Comparison of ENCODE assay signal across 1 cellular context in the genomic region with DNA sequence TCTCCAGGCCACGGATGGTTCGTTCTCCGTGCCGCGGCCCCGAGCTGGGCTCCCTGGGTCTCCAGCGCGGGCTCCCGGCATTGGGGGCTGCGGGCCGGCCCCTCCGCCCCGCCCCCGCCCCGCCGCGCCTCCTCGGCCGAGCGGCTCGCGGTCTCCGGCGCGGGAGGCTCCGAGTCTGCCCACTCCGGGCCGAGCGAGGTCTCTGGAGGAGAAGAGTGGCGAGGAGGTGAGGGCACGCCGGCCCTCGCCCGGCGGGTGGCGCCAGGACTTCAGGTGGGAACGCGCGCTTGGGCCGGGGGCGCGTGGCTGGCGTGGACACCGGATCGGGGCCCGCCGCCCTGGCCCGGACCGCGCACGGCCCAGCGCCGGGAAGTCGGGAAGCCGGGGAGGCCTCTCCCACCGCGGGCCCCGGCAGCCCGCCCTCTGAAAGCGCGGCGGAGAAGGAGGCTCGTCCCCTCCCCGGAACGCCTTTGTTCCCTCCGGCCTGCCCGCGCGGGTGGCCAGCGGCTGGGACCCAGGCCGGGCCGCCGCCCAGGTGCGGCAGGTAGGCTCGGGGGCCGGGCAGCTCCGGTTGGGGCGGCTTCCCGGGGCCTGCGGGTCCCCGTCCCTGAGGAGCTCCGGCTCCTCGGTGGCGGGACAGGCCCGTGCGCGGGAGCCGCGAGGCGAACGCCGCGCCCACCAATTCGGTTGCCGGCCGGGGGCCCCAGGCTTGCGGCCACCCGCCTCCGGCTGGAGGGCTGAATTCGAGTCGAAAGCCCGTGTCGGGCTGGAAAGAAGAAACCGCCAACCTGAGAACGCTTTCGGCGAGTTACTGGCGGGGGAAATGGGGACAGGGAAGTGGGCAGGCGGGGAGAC.
A peak's percentile ranks its signal among the peaks of the same experiment; 100 is the strongest.
TF ChIP-seq lines count a peak whose summit lies in the region.

No MANE protein-coding gene starts in this region.

TF ChIP-seq in HepG2, 621 proteins besides CTCF, POLR2A, EP300 and RAD21 (continued from another document):
- TF ChIP-seq, protein P1, sequence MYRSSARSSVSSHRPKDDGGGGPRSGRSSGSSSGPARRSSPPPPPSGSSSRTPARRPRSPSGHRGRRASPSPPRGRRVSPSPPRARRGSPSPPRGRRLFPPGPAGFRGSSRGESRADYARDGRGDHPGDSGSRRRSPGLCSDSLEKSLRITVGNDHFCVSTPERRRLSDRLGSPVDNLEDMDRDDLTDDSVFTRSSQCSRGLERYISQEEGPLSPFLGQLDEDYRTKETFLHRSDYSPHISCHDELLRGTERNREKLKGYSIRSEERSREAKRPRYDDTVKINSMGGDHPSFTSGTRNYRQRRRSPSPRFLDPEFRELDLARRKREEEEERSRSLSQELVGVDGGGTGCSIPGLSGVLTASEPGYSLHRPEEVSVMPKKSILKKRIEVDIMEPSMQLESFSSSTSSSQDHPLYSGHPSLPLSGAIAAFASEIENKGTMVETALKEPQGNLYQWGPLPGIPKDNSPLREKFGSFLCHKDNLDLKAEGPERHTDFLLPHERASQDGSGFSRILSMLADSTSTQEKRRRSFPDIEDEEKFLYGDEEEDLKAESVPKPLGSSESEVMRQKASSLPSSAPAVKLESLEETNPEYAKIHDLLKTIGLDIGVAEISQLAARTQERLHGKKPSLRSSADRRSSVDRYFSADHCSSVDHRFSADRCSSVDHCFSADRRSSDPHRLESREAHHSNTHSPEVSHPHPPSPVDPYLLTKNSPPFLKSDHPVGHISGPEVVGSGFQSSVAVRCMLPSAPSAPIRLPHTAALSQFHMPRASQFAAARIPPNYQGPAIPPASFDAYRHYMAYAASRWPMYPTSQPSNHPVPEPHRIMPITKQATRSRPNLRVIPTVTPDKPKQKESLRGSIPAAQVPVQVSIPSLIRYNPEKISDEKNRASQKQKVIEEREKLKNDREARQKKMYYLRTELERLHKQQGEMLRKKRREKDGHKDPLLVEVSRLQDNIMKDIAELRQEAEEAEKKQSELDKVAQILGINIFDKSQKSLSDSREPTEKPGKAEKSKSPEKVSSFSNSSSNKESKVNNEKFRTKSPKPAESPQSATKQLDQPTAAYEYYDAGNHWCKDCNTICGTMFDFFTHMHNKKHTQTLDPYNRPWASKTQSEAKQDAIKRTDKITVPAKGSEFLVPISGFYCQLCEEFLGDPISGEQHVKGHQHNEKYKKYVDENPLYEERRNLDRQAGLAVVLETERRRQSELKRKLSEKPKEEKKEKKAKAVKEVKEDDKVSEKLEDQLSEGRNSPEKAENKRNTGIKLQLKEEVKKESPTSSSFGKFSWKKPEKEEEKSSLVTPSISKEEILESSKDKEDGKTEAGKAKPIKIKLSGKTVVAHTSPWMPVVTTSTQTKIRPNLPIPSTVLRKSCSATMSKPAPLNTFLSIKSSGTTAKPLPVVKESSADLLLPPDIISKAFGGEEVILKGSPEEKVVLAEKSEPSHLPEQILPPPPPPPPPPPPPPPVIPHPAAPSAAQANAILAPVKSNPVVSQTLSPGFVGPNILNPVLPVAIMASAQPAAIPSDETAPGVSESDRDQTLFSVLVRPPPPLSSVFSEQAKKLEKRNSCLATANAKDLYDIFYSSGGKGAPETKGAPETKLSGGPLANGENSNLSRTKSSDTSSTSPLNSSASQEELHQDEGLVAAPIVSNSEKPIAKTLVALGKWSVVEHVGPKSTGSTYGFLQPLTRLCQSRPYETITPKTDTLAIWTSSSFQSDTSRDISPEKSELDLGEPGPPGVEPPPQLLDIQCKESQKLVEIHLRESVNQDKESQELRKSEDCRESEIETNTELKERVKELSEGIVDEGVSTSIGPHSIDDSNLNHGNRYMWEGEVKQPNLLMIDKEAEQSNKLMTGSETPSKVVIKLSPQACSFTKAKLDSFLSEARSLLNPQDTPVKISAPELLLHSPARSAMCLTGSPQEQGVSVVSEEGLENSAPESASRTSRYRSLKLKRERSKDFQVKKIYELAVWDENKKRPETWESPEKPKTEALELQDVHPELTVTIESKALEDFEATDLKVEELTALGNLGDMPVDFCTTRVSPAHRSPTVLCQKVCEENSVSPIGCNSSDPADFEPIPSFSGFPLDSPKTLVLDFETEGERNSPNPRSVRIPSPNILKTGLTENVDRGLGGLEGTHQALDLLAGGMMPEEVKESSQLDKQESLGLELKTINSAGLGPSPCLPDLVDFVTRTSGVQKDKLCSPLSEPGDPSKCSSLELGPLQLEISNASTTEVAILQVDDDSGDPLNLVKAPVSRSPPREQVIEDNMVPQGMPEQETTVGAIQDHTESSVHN (CRISPR knock-in tag; IDR thresholded peaks at IDR 0.05): no peak
- TF ChIP-seq, protein P2, sequence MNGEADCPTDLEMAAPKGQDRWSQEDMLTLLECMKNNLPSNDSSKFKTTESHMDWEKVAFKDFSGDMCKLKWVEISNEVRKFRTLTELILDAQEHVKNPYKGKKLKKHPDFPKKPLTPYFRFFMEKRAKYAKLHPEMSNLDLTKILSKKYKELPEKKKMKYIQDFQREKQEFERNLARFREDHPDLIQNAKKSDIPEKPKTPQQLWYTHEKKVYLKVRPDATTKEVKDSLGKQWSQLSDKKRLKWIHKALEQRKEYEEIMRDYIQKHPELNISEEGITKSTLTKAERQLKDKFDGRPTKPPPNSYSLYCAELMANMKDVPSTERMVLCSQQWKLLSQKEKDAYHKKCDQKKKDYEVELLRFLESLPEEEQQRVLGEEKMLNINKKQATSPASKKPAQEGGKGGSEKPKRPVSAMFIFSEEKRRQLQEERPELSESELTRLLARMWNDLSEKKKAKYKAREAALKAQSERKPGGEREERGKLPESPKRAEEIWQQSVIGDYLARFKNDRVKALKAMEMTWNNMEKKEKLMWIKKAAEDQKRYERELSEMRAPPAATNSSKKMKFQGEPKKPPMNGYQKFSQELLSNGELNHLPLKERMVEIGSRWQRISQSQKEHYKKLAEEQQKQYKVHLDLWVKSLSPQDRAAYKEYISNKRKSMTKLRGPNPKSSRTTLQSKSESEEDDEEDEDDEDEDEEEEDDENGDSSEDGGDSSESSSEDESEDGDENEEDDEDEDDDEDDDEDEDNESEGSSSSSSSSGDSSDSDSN (CRISPR knock-in tag; IDR thresholded peaks at IDR 0.05): peak; percentile 18; the same call in 1 of the 2 replicates
